Comparison of ENCODE assay signal across 8 cellular contexts in the genomic region with DNA sequence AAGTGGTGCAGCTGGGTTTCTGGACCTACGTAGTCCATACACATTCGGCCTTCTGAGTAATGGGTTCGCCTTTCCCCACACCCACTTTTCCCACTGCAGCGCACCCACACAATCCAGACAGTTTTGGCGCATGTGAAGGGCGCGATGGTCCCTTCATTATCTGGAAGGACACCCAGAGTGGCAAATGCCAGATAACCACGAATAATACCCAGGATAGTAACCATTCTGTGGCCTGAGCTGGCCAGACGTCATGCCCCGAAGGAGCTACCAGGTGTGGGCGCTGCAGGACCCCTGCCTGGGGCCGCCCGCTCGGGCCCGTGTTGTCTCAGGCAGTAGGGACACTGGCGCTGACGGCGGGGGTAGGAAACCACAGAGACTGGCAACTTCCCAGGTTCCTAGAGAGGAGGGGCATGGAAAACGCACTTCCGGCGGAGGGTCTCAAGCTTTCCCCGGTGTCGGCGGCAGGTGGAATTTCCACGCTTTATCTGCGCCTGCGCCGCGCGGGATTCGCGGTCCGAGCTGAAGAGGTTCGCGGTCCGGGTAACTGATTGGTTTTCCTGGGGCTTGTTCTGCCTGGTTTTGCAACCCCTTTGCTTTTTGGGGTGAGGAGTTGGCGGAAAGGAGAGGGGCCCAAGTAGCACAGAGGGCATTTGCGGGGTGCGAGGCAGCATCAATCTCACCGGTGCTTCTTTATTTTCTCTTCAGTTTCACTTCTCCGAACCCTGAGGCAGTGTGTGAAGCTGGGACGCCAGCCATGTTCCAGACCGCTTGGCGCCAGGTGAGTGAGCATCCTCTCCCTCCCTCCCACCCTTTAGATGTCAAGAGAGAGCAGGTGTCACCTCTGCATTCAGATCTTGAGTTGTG. TPM values are rescaled to one million over a fixed set of nuclear protein-coding genes. Genes with fewer than 3 reads are reported as not detected.
DNase-seq lines count a peak whose midpoint lies in the region; ATAC-seq and TF ChIP-seq lines count a peak whose summit lies in the region.

A gene (plus strand): TSS at position 441 of the 864 bp plus-strand sequence. CDS start 314 bp downstream, at position 755.

- peaks cover 24% of the 10 kb centered on the region for H3K4me1 ChIP-seq in lower lobe of right lung

- H3K9me3 ChIP-seq in lower lobe of right lung, result no peaks in the 10 kb centered on the region

- TF ChIP-seq CTCF in dorsolateral prefrontal cortex (IDR thresholded peaks at IDR 0.05 in 54 of 56, conservative IDR thresholded peaks at IDR 0.05 in 2 of 56; ENCODE audit: low read depth in 1 of 56, partially characterized antibody in 56 of 56) (peak in 51 of 56 donors; percentile 15 to 63 (median 43)), lower lobe of right lung (IDR thresholded peaks at IDR 0.05) (peak; percentile 32)

- H3K27ac ChIP-seq in dorsolateral prefrontal cortex (peak within 1 kb of the TSS in 58 of 59 donors; percentile 0 to 94 (median 84)), lower lobe of right lung (peak within 1 kb of the TSS; percentile 85)

- H3K36me3 ChIP-seq in lower lobe of right lung, result peaks cover 12% of the 10 kb centered on the region

- H3K4me3 ChIP-seq in dorsolateral prefrontal cortex, result peak within 1 kb of the TSS; percentile 52 to 89 (median 77)
- peak within 1 kb of the TSS; percentile 71 for H3K4me3 ChIP-seq in lower lobe of right lung

- DNase-seq in A172 (ENCODE audit: low spot score) (peak; percentile 48), NCI-H446 (lab: John Stamatoyannopoulos, UW) (peak; percentile 7 to 80), dorsolateral prefrontal cortex (peak; percentile 60 to 87 (median 82)), lower lobe of right lung (peak; percentile 87)
- peak; percentile 4 to 43 for DNase-seq in activated CD4-positive, alpha-beta T cell treated with anti-CD3 and anti-CD28 coated beads, Interleukin-2, amount 50 U/mL, for 24 hours (ENCODE audit: low read depth in 1 of 2, low spot score in 1 of 2)
- peak in 2 of 3 donors; percentile 23 to 30 for DNase-seq in stimulated activated CD4-positive, alpha-beta T cell treated with anti-CD3 and anti-CD28 coated beads, TNF-alpha, amount 100 ng/mL, for 1 hour (ENCODE audit: low read depth in 3 of 3, low spot score in 1 of 3)

- intact Hi-C loops in dorsolateral prefrontal cortex (cut with DNase I) (loop anchor here in 1 of 2 donors (5.0 kb wide), 1 partner anchor 49 kb away; a partner anchor contains a TSS), lower lobe of right lung (cut with DNase I) (no loop called here)

- H3K27me3 ChIP-seq in dorsolateral prefrontal cortex, result no peaks in the 10 kb centered on the region
- no peaks in the 10 kb centered on the region for H3K27me3 ChIP-seq in lower lobe of right lung (ENCODE audit: low read depth)

- ATAC-seq in GM18517 (IDR thresholded peaks at IDR 0.05; ENCODE audit: unreplicated experiment) (peak; percentile 80), HG03066 (IDR thresholded peaks at IDR 0.05; ENCODE audit: low read depth, unreplicated experiment) (peak; percentile 81), lower lobe of right lung (peak; percentile 97 to 98)

RNA-seq across cellular contexts. Expression of the gene that starts here (rescaled TPM):
- total RNA-seq in A172 (2014; rRNA removed; shearing (Covaris generic)), result 2.5 and 2.7 TPM in 2 replicates
- total RNA-seq in dorsolateral prefrontal cortex (10 to 100 TPM in 2 of 120 experiments, 1 to 10 TPM in 118; 3.7 to 10.7 (median 7.0) TPM), lower lobe of right lung (6.4 TPM)

Comparison
In these comparisons a context has a peak if more than half of its experiments do, and no peak if none do; other contexts are left out.
1. Peak in every context shown above with its lines: DNase-seq, ATAC-seq, H3K4me3 ChIP-seq and H3K27ac ChIP-seq.
2. DNase-seq: peak in every context shown above with its lines; median percentile 87 in lower lobe of right lung; 82 in dorsolateral prefrontal cortex; 48 in A172; 44 in NCI-H446; 26 in stimulated activated CD4-positive, alpha-beta T cell treated with anti-CD3 and anti-CD28 coated beads, TNF-alpha, amount 100 ng/mL, for 1 hour; 24 in activated CD4-positive, alpha-beta T cell treated with anti-CD3 and anti-CD28 coated beads, Interleukin-2, amount 50 U/mL, for 24 hours.